In the genomic region with DNA sequence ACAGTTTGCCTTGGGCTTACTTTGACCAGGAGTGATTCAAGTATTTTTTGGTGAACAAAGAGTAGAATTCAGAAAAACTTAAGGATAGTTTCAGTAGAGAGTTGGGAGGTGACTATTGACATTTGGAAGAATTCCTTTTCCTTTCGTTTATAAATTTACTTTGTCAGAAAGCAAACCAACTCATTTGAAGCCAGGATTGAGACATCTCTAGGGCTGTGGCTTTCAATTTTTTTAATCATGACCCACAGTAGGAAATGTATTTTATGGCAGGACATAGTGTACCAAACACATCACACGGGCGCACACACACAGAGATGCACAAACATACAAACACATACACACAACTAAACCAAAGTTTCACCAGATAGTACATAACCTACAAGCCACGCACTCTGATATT, we compare ENCODE assay signal across 22 cellular contexts. TPM values are rescaled to one million over a fixed set of nuclear protein-coding genes. Genes with fewer than 3 reads are reported as not detected.
DNase-seq lines count a peak whose midpoint lies in the region; ATAC-seq, FAIRE-seq and TF ChIP-seq lines count a peak whose summit lies in the region.
"Had no signal": no experiment of that assay in that cellular context is flagged by ENCODE, and none has a peak within 500 bp of the region (broad histone marks: within the 10 kb centered on the region; RNA-seq: fewer than 3 reads in every experiment).

No MANE protein-coding gene starts in this region.

- H3K9me3 Mint-ChIP-seq in GM23338 (no peaks in the 10 kb centered on the region), WTC11 (no peaks in the 10 kb centered on the region)
- H3K9me3 Mint-ChIP-seq: CD8-positive, alpha-beta memory T cell had no signal

- H3K27me3 Mint-ChIP-seq in GM23338 (ENCODE audit: insufficient read depth, low read depth, poor library complexity) (peaks cover 4% of the 10 kb centered on the region), WTC11 (ENCODE audit: low read depth) (no peaks in the 10 kb centered on the region)

- H3K27ac Mint-ChIP-seq in GM23338 (0 out of 2 replicates have a peak overlapping the region, but pooled peaks have one; percentile 52), WTC11 (peak overlapping the region; percentile 90)
- H3K27ac Mint-ChIP-seq: CD4-positive, CD25-positive, alpha-beta regulatory T cell had no signal

- DNase-seq in GM23338 (ENCODE audit: low spot score) (no peak), WTC11 (ENCODE audit: low spot score) (no peak), iris pigment epithelial cell (ENCODE audit: low read depth) (peak; percentile 41), small intestine (no peak), glomerular visceral epithelial cell (ENCODE audit: extremely low spot score) (no peak)
- DNase-seq: ACHN; BE2C; C1 segment of cervical spinal cord; CD4-positive, CD25-positive, alpha-beta regulatory T cell; CD8-positive, alpha-beta memory T cell; COR-L47; DMS 273 treated with DMSO at 0.1 percent for 48 hours; DMS53; DND-41; EL; GM23248; HCEC 1CT had no signal

- no peak for ATAC-seq in GM23338
- ATAC-seq in WTC11: no peak
- ATAC-seq in GM18517 (IDR thresholded peaks at IDR 0.05; ENCODE audit: unreplicated experiment): no peak
- ATAC-seq: GM12878 had no signal

- H3K36me3 ChIP-seq in GM23338 (ENCODE audit: insufficient read depth) (no peaks in the 10 kb centered on the region), small intestine (ENCODE audit: control insufficient read depth in 2 of 2, insufficient read depth in 2 of 2, low read length in 2 of 2) (peaks cover 0 to 9% of the 10 kb centered on the region in 2 donors)
- H3K36me3 ChIP-seq: BE2C had no signal

- TF ChIP-seq CTCF in GM23338 (conservative IDR thresholded peaks at IDR 0.05; ENCODE audit: low read depth in 2 of 2) (no peak), WTC11 (IDR thresholded peaks at IDR 0.05) (no peak)

- no peaks in the 10 kb centered on the region for H3K9me2 ChIP-seq in GM23338 (ENCODE audit: insufficient read depth)

- H3K4me3 Mint-ChIP-seq in GM23338: no peak overlapping the region
- no peak overlapping the region for H3K4me3 Mint-ChIP-seq in WTC11
- H3K4me3 Mint-ChIP-seq: CD4-positive, CD25-positive, alpha-beta regulatory T cell; CD8-positive, alpha-beta memory T cell had no signal

- no peaks in the 10 kb centered on the region for H4K20me1 ChIP-seq in GM23338 (replicated peaks; ENCODE audit: insufficient read depth)

- H3K4me1 ChIP-seq in GM23338 (ENCODE audit: insufficient read depth) (peaks cover 41% of the 10 kb centered on the region), small intestine (ENCODE audit: control insufficient read depth in 2 of 2, insufficient read depth in 1 of 2, low read depth in 1 of 2, low read length in 1 of 2) (no peaks in the 10 kb centered on the region)
- H3K4me1 ChIP-seq: BE2C had no signal

- H3K4me2 ChIP-seq in GM23338: no peak overlapping the region

- H3K4me1 Mint-ChIP-seq in GM23338 (peaks cover 51% of the 10 kb centered on the region), WTC11 (peaks cover 62% of the 10 kb centered on the region)
- H3K4me1 Mint-ChIP-seq: CD4-positive, CD25-positive, alpha-beta regulatory T cell; CD8-positive, alpha-beta memory T cell had no signal

- POLR2A ChIA-PET in WTC11 (lab: Charles Lee): no interaction called here

- no peak for FAIRE-seq in small intestine (lab: Jason Lieb, UNC)
- FAIRE-seq: A204.1, GM12878, H54 had no signal

- H3K4me3 ChIP-seq in GM23338: no peak overlapping the region
- H3K4me3 ChIP-seq in small intestine (ENCODE audit: low read depth in 1 of 2, low read length in 2 of 2): no peak overlapping the region
- H3K4me3 ChIP-seq: GM12878, GM23248 had no signal

- no peak overlapping the region for H2AFZ ChIP-seq in GM23338
- H2AFZ ChIP-seq: GM23248 had no signal

- CTCF ChIA-PET in WTC11 (lab: Charles Lee): no interaction called here

- peaks cover 3% of the 10 kb centered on the region; the same call in 1 of the 2 replicates for H3F3A ChIP-seq in GM23338 (replicated peaks; ENCODE audit: low read depth)

- H3K9me3 ChIP-seq in small intestine (ENCODE audit: control insufficient read depth, low read depth): no peaks in the 10 kb centered on the region
- H3K9me3 ChIP-seq: BE2C had no signal

- H3K27me3 ChIP-seq in GM23338 (ENCODE audit: insufficient read depth) (no peaks in the 10 kb centered on the region), small intestine (ENCODE audit: control insufficient read depth in 2 of 2, insufficient read depth in 2 of 2, low read length in 2 of 2) (peaks cover 0 to 3% of the 10 kb centered on the region in 2 donors)

- 82 to 89% (median 87%) methylated on average over 4 of the region's 4 CpGs for WGBS in small intestine, 3 donors

- peaks cover 46% of the 10 kb centered on the region for H3K79me2 ChIP-seq in GM23338 (replicated peaks; ENCODE audit: insufficient read depth)

- no peak overlapping the region for H3K27ac ChIP-seq in GM23338 (ENCODE audit: low read depth)
- no peak overlapping the region for H3K27ac ChIP-seq in small intestine (ENCODE audit: low read depth in 1 of 2, low read length in 1 of 2)
- H3K27ac ChIP-seq: GM23248 had no signal

- no peaks in the 10 kb centered on the region; the same call in 2 of the 3 replicates for H3K36me3 Mint-ChIP-seq in GM23338 (ENCODE audit: low read depth)
- H3K36me3 Mint-ChIP-seq in WTC11: peaks cover 17% of the 10 kb centered on the region
- H3K36me3 Mint-ChIP-seq: CD4-positive, CD25-positive, alpha-beta regulatory T cell; CD8-positive, alpha-beta memory T cell had no signal

TF ChIP-seq in GM23338, 12 proteins besides CTCF, POLR2A, EP300 and RAD21:
- TF ChIP-seq EZH2 (IDR thresholded peaks at IDR 0.05; ENCODE audit: low read depth, unreplicated experiment) (no peak), CREB1 (CRISPR knock-in tag; IDR thresholded peaks at IDR 0.05; ENCODE audit: low read depth) (no peak), NANOG (IDR thresholded peaks at IDR 0.05; ENCODE audit: borderline replicate concordance) (no peak), EZH2phosphoT487 (IDR thresholded peaks at IDR 0.05; ENCODE audit: unreplicated experiment) (no peak), ZNF114 (CRISPR knock-in tag; IDR thresholded peaks at IDR 0.05) (no peak), POLR2AphosphoS5 (IDR thresholded peaks at IDR 0.05; ENCODE audit: low read depth) (no peak), ZNF331 (CRISPR knock-in tag; IDR thresholded peaks at IDR 0.05; ENCODE audit: low read depth) (no peak)
- TF ChIP-seq, protein P1, sequence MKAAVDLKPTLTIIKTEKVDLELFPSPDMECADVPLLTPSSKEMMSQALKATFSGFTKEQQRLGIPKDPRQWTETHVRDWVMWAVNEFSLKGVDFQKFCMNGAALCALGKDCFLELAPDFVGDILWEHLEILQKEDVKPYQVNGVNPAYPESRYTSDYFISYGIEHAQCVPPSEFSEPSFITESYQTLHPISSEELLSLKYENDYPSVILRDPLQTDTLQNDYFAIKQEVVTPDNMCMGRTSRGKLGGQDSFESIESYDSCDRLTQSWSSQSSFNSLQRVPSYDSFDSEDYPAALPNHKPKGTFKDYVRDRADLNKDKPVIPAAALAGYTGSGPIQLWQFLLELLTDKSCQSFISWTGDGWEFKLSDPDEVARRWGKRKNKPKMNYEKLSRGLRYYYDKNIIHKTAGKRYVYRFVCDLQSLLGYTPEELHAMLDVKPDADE (IDR thresholded peaks at IDR 0.05): no peak
TF ChIP-seq in GM23338: peak in this region for 0.

TF ChIP-seq in WTC11, 78 proteins besides CTCF, POLR2A, EP300 and RAD21 (continues in another document):
- TF ChIP-seq ZNF219 (CRISPR knock-in tag; IDR thresholded peaks at IDR 0.05; ENCODE audit: borderline replicate concordance) (no peak), ZNF317 (CRISPR knock-in tag; IDR thresholded peaks at IDR 0.05; ENCODE audit: borderline replicate concordance, low read depth) (no peak), ZNF121 (CRISPR knock-in tag; IDR thresholded peaks at IDR 0.05) (no peak), KAT7 (CRISPR knock-in tag; IDR thresholded peaks at IDR 0.05; ENCODE audit: borderline replicate concordance) (no peak), FOXJ3 (CRISPR knock-in tag; IDR thresholded peaks at IDR 0.05; ENCODE audit: borderline replicate concordance) (no peak), ATF1 (CRISPR knock-in tag; IDR thresholded peaks at IDR 0.05) (no peak), FOXK1 (CRISPR knock-in tag; IDR thresholded peaks at IDR 0.05) (no peak), ZNF396 (CRISPR knock-in tag; IDR thresholded peaks at IDR 0.05; ENCODE audit: borderline replicate concordance) (no peak), SOX15 (CRISPR knock-in tag; IDR thresholded peaks at IDR 0.05) (no peak)
- TF ChIP-seq, protein P2, sequence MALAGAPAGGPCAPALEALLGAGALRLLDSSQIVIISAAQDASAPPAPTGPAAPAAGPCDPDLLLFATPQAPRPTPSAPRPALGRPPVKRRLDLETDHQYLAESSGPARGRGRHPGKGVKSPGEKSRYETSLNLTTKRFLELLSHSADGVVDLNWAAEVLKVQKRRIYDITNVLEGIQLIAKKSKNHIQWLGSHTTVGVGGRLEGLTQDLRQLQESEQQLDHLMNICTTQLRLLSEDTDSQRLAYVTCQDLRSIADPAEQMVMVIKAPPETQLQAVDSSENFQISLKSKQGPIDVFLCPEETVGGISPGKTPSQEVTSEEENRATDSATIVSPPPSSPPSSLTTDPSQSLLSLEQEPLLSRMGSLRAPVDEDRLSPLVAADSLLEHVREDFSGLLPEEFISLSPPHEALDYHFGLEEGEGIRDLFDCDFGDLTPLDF (CRISPR knock-in tag; IDR thresholded peaks at IDR 0.05): no peak
- TF ChIP-seq, protein P3, sequence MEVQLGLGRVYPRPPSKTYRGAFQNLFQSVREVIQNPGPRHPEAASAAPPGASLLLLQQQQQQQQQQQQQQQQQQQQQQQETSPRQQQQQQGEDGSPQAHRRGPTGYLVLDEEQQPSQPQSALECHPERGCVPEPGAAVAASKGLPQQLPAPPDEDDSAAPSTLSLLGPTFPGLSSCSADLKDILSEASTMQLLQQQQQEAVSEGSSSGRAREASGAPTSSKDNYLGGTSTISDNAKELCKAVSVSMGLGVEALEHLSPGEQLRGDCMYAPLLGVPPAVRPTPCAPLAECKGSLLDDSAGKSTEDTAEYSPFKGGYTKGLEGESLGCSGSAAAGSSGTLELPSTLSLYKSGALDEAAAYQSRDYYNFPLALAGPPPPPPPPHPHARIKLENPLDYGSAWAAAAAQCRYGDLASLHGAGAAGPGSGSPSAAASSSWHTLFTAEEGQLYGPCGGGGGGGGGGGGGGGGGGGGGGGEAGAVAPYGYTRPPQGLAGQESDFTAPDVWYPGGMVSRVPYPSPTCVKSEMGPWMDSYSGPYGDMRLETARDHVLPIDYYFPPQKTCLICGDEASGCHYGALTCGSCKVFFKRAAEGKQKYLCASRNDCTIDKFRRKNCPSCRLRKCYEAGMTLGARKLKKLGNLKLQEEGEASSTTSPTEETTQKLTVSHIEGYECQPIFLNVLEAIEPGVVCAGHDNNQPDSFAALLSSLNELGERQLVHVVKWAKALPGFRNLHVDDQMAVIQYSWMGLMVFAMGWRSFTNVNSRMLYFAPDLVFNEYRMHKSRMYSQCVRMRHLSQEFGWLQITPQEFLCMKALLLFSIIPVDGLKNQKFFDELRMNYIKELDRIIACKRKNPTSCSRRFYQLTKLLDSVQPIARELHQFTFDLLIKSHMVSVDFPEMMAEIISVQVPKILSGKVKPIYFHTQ (CRISPR knock-in tag; IDR thresholded peaks at IDR 0.05): no peak

RNA-seq across cellular contexts. Expression of a gene that starts 24.1 kb away (rescaled TPM):
- 8.8 and 13.1 TPM in 2 replicates for total RNA-seq in GM23338 (2014; rRNA removed; shearing (Covaris generic))
- polyA plus RNA-seq in GM23338 (2016; fragmentation: Nextera tagmentation; extraction: Ambion mirVana): 4.4 and 4.5 TPM in 2 replicates
- 13.6 to 22.3 TPM (median 17.8 TPM) in 3 replicates for total RNA-seq in WTC11 (2021)
- 10 to 100 TPM; 14.1 to 21.5 (median 16.1) TPM for polyA plus RNA-seq in small intestine
- total RNA-seq: CD4-positive, CD25-positive, alpha-beta regulatory T cell; CD8-positive, alpha-beta memory T cell; G401 had no signal
- polyA plus RNA-seq: CD4-positive, CD25-positive, alpha-beta regulatory T cell; CD8-positive, alpha-beta memory T cell had no signal
